1 cellular context compared by ENCODE assay signal in genomic region chr2:144854596-144854995, GRCh38.
TF ChIP-seq lines count a peak whose summit lies in the region.

No MANE protein-coding gene starts in this region.

TF ChIP-seq in K562, 482 proteins besides CTCF, POLR2A, EP300 and RAD21 (continued from another document):
- no peak for TF ChIP-seq CHD7 (IDR thresholded peaks at IDR 0.05; ENCODE audit: low read depth, low read length)
